ENCODE assay signal across 10 cellular contexts in the genomic region with DNA sequence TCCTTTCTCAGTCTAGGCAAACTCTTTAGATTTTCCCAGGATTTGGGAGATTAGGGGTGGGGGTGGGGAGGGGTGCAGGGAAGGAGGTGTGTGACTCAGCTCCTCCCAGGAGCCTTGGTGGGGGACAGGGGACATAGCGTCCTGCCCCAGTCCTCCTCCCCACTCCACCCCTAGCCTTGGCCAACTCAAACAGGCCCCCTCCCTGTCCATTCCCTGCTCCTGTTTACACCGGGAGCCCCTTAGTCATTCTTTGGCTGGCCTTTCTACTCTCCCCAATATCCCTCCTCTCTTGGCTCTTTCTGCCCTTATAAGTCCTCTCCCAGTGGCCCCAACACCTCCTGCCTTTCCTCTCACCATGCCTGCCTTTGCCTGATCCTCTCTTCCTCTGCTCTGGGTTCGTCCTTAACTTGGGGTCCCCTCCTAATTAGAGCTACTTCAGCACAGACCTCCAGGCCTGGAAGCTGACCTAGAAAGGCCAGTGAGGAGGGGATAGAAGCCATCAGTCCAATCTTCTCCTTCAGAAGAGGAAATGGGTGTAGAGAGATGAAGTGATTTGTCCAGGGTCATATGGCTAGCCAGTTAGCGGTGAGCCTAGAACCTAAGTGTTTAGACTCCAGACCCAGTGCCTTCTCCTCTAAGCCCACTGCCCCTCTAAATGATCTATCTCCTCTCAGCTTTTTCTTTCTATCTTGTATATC. TPM values are rescaled to one million over a fixed set of nuclear protein-coding genes. Genes with fewer than 3 reads are reported as not detected.
DNase-seq lines count a peak whose midpoint lies in the region; ATAC-seq, FAIRE-seq and TF ChIP-seq lines count a peak whose summit lies in the region.
"Had no signal": no experiment of that assay in that cellular context is flagged by ENCODE, and none has a peak within 500 bp of the region (broad histone marks: within the 10 kb centered on the region; RNA-seq: fewer than 3 reads in every experiment).

No MANE protein-coding gene starts in this region.

- H3K4me3 ChIP-seq in H7 (ENCODE audit: insufficient read depth, low read depth, low read length) (no peak overlapping the region), skin epidermis (no peak overlapping the region), kidney (ENCODE audit: low read length in 2 of 2) (no peak overlapping the region)

- H3K9me3 ChIP-seq in kidney (ENCODE audit: control insufficient read depth in 1 of 2, low read length in 2 of 2), result no peaks in the 10 kb centered on the region

- intact Hi-C loops in left colon (cut with DNase I, micrococcal nuclease) (no loop called here), kidney (cut with DNase I) (no loop called here)

- H3K27me3 ChIP-seq in H7 (ENCODE audit: control insufficient read depth, insufficient read depth, low read length), result peaks cover 30% of the 10 kb centered on the region

- no peak overlapping the region for H3K27ac Mint-ChIP-seq in stimulated activated naive B cell treated with anti-CD40 and anti-IgM and Interleukin-4, amounts not matched to agents 10 μg/mL and 1 μg/mL and 100 μg/mL, for 72 hours

- H3K36me3 Mint-ChIP-seq in stimulated activated naive B cell treated with anti-CD40 and anti-IgM and Interleukin-4, amounts not matched to agents 10 μg/mL and 1 μg/mL and 100 μg/mL, for 72 hours, result no peaks in the 10 kb centered on the region

- no peak for TF ChIP-seq CTCF in GM13976 (IDR thresholded peaks at IDR 0.05; ENCODE audit: borderline replicate concordance, control extremely low read depth, extremely low read depth, insufficient read depth, missing control alignments)
- TF ChIP-seq CTCF in kidney (IDR thresholded peaks at IDR 0.05; ENCODE audit: borderline replicate concordance, extremely low read depth, insufficient read depth), result no peak

- no peak for FAIRE-seq in kidney (lab: Jason Lieb, UNC)

- no peak overlapping the region for H3K4me3 Mint-ChIP-seq in stimulated activated naive B cell treated with anti-CD40 and anti-IgM and Interleukin-4, amounts not matched to agents 10 μg/mL and 1 μg/mL and 100 μg/mL, for 72 hours

- peaks cover 35 to 39% of the 10 kb centered on the region in 2 donors for H3K4me1 Mint-ChIP-seq in stimulated activated naive B cell treated with anti-CD40 and anti-IgM and Interleukin-4, amounts not matched to agents 10 μg/mL and 1 μg/mL and 100 μg/mL, for 72 hours

- H3K9ac ChIP-seq in kidney (ENCODE audit: low read length in 2 of 2), result no peak overlapping the region

- ATAC-seq in left colon (peak; percentile 25), HG02759 (IDR thresholded peaks at IDR 0.05; ENCODE audit: unreplicated experiment) (no peak)
- no peak for ATAC-seq in stimulated activated naive B cell treated with anti-CD40 and anti-IgM and Interleukin-4, amounts not matched to agents 10 μg/mL and 1 μg/mL and 100 μg/mL, for 72 hours (replicated peaks)

- H3K36me3 ChIP-seq in H7 (replicated peaks; ENCODE audit: control insufficient read depth, insufficient read depth, low read length), result no peaks in the 10 kb centered on the region
- no peaks in the 10 kb centered on the region for H3K36me3 ChIP-seq in kidney (ENCODE audit: control insufficient read depth in 1 of 2, insufficient read depth in 2 of 2, low read length in 2 of 2)

- peaks cover 4 to 7% of the 10 kb centered on the region in 2 donors for H3K4me1 ChIP-seq in kidney (ENCODE audit: control insufficient read depth in 1 of 2, insufficient read depth in 1 of 2, low read depth in 1 of 2, low read length in 2 of 2)

- H3K27ac ChIP-seq in skin epidermis (peak overlapping the region in 15 of 21 experiments; percentile 10 to 98 (median 55)), kidney (ENCODE audit: low read depth in 2 of 2, low read length in 2 of 2) (no peak overlapping the region)

- no peaks in the 10 kb centered on the region for H3K9me3 Mint-ChIP-seq in stimulated activated naive B cell treated with anti-CD40 and anti-IgM and Interleukin-4, amounts not matched to agents 10 μg/mL and 1 μg/mL and 100 μg/mL, for 72 hours

- in situ Hi-C loops in GM13976 (cut with MboI; ENCODE audit: low sequenced_read_pairs, unreplicated experiment), result no loop called here

- DNase-seq in H7, result peak; percentile 36
- DNase-seq in amniotic epithelial cell (ENCODE audit: low read depth), result peak; percentile 31
- peak in 1 of 2 donors; percentile 79 for DNase-seq in left colon
- DNase-seq in GM13976 (ENCODE audit: low spot score), result no peak
- no peak for DNase-seq in kidney
- DNase-seq in stimulated activated naive B cell treated with anti-CD40 and anti-IgM and Interleukin-4, amounts not matched to agents 10 μg/mL and 1 μg/mL and 100 μg/mL, for 72 hours, result no peak
- DNase-seq: NCI-H187 had no signal

- peaks cover 20 to 37% of the 10 kb centered on the region in 2 donors for H3K27me3 Mint-ChIP-seq in stimulated activated naive B cell treated with anti-CD40 and anti-IgM and Interleukin-4, amounts not matched to agents 10 μg/mL and 1 μg/mL and 100 μg/mL, for 72 hours

RNA-seq across cellular contexts. Expression of gene ITGA5, which starts 2.3 kb away (rescaled TPM):
- 38.4 and 50.6 TPM in 2 replicates for total RNA-seq in H7 (2014; rRNA removed; shearing (Covaris generic))
- total RNA-seq in left colon (10 to 100 TPM; 20.8 to 49.1 TPM), kidney (65.6 TPM)
- 11.4 TPM for polyA plus RNA-seq in kidney (ENCODE audit: insufficient read depth, low read depth, low replicate concordance)

RNA-seq across cellular contexts. Expression of gene ZNF385A, which starts 36.8 kb away (rescaled TPM):
- total RNA-seq in H7 (2014; rRNA removed; shearing (Covaris generic)), result 2.7 and 3.5 TPM in 2 replicates
- 1 to 10 TPM; 4.0 to 8.3 TPM for total RNA-seq in left colon
- 16.6 TPM for total RNA-seq in kidney
- polyA plus RNA-seq in kidney (ENCODE audit: insufficient read depth, low read depth, low replicate concordance), result 10.2 TPM

RNA-seq across cellular contexts. Expression of gene GTSF1, which starts 52.1 kb away (rescaled TPM):
- 1.0 TPM in 1 of 2 replicates, not detected in the other for total RNA-seq in H7 (2014; rRNA removed; shearing (Covaris generic))
- total RNA-seq in left colon (under 1 TPM in 1 of 2 donors, not detected in 1; 0.67 TPM), kidney (0.72 TPM)
- not detected for polyA plus RNA-seq in kidney (ENCODE audit: insufficient read depth, low read depth, low replicate concordance)
- total RNA-seq: SK-MEL-5 had no signal

RNA-seq across cellular contexts. Expression of gene GPR84, which starts 57.0 kb away (rescaled TPM):
- not detected in 2 replicates for total RNA-seq in H7 (2014; rRNA removed; shearing (Covaris generic))
- total RNA-seq in left colon (under 1 TPM in 1 of 2 donors, not detected in 1; 0.50 TPM), kidney (1.7 TPM)
- polyA plus RNA-seq in kidney (ENCODE audit: insufficient read depth, low read depth, low replicate concordance), result not detected
- total RNA-seq: SK-MEL-5 had no signal

Comparison
In these comparisons a context has a peak if more than half of its experiments do, and no peak if none do; other contexts are left out.
1. DNase-seq: peak in H7 (single experiment) and amniotic epithelial cell (single experiment); none in GM13976 (single experiment), kidney (single experiment) and stimulated activated naive B cell treated with anti-CD40 and anti-IgM and Interleukin-4, amounts not matched to agents 10 μg/mL and 1 μg/mL and 100 μg/mL, for 72 hours (single experiment).
2. H3K27ac ChIP-seq: peak in skin epidermis (15 of 21); none in kidney (0 of 2).